ENCODE assay signal across 8 cellular contexts in the genomic region with DNA sequence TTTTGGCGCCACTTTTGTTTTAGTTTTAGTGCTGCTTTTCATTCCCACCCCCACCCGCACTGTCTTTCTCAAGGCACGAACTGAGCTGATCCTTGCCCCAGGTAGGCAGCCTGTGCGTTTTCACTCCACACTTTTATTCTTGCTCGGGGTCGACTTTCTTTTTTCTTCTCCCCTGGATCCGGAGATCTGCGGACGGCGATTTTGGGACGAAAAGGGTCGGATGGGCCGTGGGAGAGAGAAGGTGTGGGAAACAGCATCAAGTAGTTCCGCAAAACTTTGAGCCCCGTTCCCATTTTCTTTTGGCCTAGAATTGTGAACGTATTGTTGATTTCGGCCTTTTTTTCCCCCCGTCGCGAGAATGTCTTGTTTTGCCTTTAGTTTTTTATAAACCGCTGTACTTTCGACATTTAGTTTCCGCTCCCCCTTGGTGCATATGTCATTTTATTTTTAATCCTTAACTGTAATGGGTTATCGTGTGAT. TPM values are rescaled to one million over a fixed set of nuclear protein-coding genes. Genes with fewer than 3 reads are reported as not detected.
DNase-seq lines count a peak whose midpoint lies in the region; ATAC-seq and TF ChIP-seq lines count a peak whose summit lies in the region.

No MANE protein-coding gene starts in this region.

- no peak for TF ChIP-seq CTCF in BJ (IDR thresholded peaks at IDR 0.05; ENCODE audit: insufficient read depth, low read depth, low read length)

- peaks cover 36% of the 10 kb centered on the region for H3K36me3 Mint-ChIP-seq in activated T-helper 17 cell treated with anti-CD3 and anti-CD28 coated beads, Interleukin-2, amount 50 U/mL, for 72 hours (ENCODE audit: low read depth)
- H3K36me3 Mint-ChIP-seq in stimulated activated effector memory CD8-positive, alpha-beta T cell treated with anti-CD3 and anti-CD28 coated beads, Interleukin-12 subunit alpha, Interleukin-12 subunit beta, amount 100 ng/mL, for 72 hours, result peaks cover 67% of the 10 kb centered on the region

- CTCF ChIA-PET in BJ (lab: Yijun Ruan, JAX), result interaction anchor here (0.6 kb wide), 1 partner anchor 89 kb away, joined by 3 read pairs; no protein-coding TSS in a partner anchor

- H3K9me3 Mint-ChIP-seq in activated T-helper 17 cell treated with anti-CD3 and anti-CD28 coated beads, Interleukin-2, amount 50 U/mL, for 72 hours, result no peaks in the 10 kb centered on the region
- H3K9me3 Mint-ChIP-seq in stimulated activated effector memory CD8-positive, alpha-beta T cell treated with anti-CD3 and anti-CD28 coated beads, Interleukin-12 subunit alpha, Interleukin-12 subunit beta, amount 100 ng/mL, for 72 hours, result no peaks in the 10 kb centered on the region

- POLR2A ChIA-PET in BJ (lab: Charles Lee), result no interaction called here

- no peaks in the 10 kb centered on the region for H3K27me3 Mint-ChIP-seq in activated T-helper 17 cell treated with anti-CD3 and anti-CD28 coated beads, Interleukin-2, amount 50 U/mL, for 72 hours

- H3K4me1 ChIP-seq in iPS-15b (ENCODE audit: control insufficient read depth, insufficient read depth, low read length), result peaks cover 15% of the 10 kb centered on the region

- H3K9ac ChIP-seq in iPS-15b (ENCODE audit: low read depth, low read length), result peak overlapping the region; percentile 99

- H3K9me3 ChIP-seq in iPS-15b (ENCODE audit: control insufficient read depth, insufficient read depth, low read length), result no peaks in the 10 kb centered on the region

- H3K27me3 ChIP-seq in BJ (ENCODE audit: control insufficient read depth, insufficient read depth, low read length) (no peaks in the 10 kb centered on the region), iPS-15b (ENCODE audit: control insufficient read depth, insufficient read depth, low read length) (no peaks in the 10 kb centered on the region)

- DNase-seq in BJ (ENCODE audit: low read depth) (no peak), HCEC 1CT (peak; percentile 22), iPS-NIHi11 (ENCODE audit: low spot score) (no peak)
- DNase-seq in stimulated activated effector memory CD8-positive, alpha-beta T cell treated with anti-CD3 and anti-CD28 coated beads, Interleukin-12 subunit alpha, Interleukin-12 subunit beta, amount 100 ng/mL, for 72 hours (ENCODE audit: low spot score in 2 of 2), result no peak

- no peaks in the 10 kb centered on the region for H3K36me3 ChIP-seq in BJ (ENCODE audit: control insufficient read depth, insufficient read depth, low read length)
- no peaks in the 10 kb centered on the region for H3K36me3 ChIP-seq in iPS-15b (ENCODE audit: control insufficient read depth, insufficient read depth, low read length)

- no peak for ATAC-seq in activated T-helper 17 cell treated with anti-CD3 and anti-CD28 coated beads, Interleukin-2, amount 50 U/mL, for 72 hours (replicated peaks)
- no peak for ATAC-seq in stimulated activated effector memory CD8-positive, alpha-beta T cell treated with anti-CD3 and anti-CD28 coated beads, Interleukin-12 subunit alpha, Interleukin-12 subunit beta, amount 100 ng/mL, for 72 hours
- ATAC-seq in GM18511 (IDR thresholded peaks at IDR 0.05; ENCODE audit: unreplicated experiment), result no peak
- ATAC-seq in GM18873 (IDR thresholded peaks at IDR 0.05; ENCODE audit: low FRiP score, unreplicated experiment), result no peak

- peak overlapping the region; percentile 97 for H3K4me3 Mint-ChIP-seq in activated T-helper 17 cell treated with anti-CD3 and anti-CD28 coated beads, Interleukin-2, amount 50 U/mL, for 72 hours
- peak overlapping the region; percentile 90 for H3K4me3 Mint-ChIP-seq in stimulated activated effector memory CD8-positive, alpha-beta T cell treated with anti-CD3 and anti-CD28 coated beads, Interleukin-12 subunit alpha, Interleukin-12 subunit beta, amount 100 ng/mL, for 72 hours

- H3K4me3 ChIP-seq in BJ (ENCODE audit: low read depth, low read length) (peak overlapping the region; percentile 83), iPS-15b (ENCODE audit: low read depth, low read length) (peak overlapping the region; percentile 96)

- H3K27ac Mint-ChIP-seq in activated T-helper 17 cell treated with anti-CD3 and anti-CD28 coated beads, Interleukin-2, amount 50 U/mL, for 72 hours, result peak overlapping the region; percentile 99
- H3K27ac Mint-ChIP-seq in stimulated activated effector memory CD8-positive, alpha-beta T cell treated with anti-CD3 and anti-CD28 coated beads, Interleukin-12 subunit alpha, Interleukin-12 subunit beta, amount 100 ng/mL, for 72 hours, result peak overlapping the region; percentile 99

- peaks cover 6% of the 10 kb centered on the region for H3K4me1 Mint-ChIP-seq in activated T-helper 17 cell treated with anti-CD3 and anti-CD28 coated beads, Interleukin-2, amount 50 U/mL, for 72 hours
- H3K4me1 Mint-ChIP-seq in stimulated activated effector memory CD8-positive, alpha-beta T cell treated with anti-CD3 and anti-CD28 coated beads, Interleukin-12 subunit alpha, Interleukin-12 subunit beta, amount 100 ng/mL, for 72 hours, result peaks cover 14% of the 10 kb centered on the region

RNA-seq across cellular contexts. Expression of a gene that starts 0.5 kb away (rescaled TPM):
- 15.7 and 34.1 TPM in 2 replicates for polyA plus RNA-seq in BJ (2011; rRNA removed)
- 23.5 and 26.4 TPM in 2 replicates for polyA minus RNA-seq in BJ (2011; rRNA and poly(A)+ RNA removed)
- total RNA-seq in activated T-helper 17 cell treated with anti-CD3 and anti-CD28 coated beads, Interleukin-2, amount 50 U/mL, for 72 hours, result 10 to 100 TPM; 66.7 to 83.0 TPM
